In the genomic region with DNA sequence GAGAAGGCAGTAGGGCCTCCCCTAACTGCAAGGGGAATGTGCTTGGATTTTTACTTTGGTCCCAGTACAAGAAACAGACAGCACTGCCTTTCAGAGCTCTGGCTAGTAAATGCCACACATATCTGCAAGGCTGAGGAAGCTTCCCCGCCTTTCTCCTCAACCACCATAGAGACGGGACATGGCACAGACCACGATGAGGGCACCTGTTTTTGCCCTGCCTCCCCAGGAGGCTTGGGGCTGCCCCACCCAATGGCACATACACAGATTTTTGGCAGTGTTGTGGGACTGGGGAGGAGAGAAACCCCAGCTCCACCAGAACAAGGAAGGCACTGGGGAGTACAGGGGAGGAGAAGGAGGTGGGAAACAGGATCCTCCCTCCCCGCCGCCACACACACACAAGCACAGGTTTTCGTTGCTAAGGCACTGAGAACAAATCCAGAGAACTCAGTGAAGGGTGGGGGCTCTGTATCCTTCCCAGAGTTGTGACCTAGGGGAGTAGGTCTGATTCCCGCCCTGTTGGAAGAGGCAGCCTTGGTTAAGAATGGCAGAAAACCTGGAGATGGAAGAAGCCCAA, we compare ENCODE assay signal across 1 cellular context.
TF ChIP-seq lines count a peak whose summit lies in the region.

No MANE protein-coding gene starts in this region.

TF ChIP-seq in endothelial cell of umbilical vein, 7 proteins besides CTCF, POLR2A, EP300 and RAD21:
- TF ChIP-seq, protein P1, sequence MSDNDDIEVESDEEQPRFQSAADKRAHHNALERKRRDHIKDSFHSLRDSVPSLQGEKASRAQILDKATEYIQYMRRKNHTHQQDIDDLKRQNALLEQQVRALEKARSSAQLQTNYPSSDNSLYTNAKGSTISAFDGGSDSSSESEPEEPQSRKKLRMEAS (IDR thresholded peaks at IDR 0.05; ENCODE audit: insufficient read depth, insufficient read length) = no peak
- TF ChIP-seq EZH2 (IDR thresholded peaks at IDR 0.05; ENCODE audit: borderline replicate concordance, low read depth, low read length, severe bottlenecking) (no peak), GATA2 (IDR thresholded peaks at IDR 0.05; ENCODE audit: insufficient read depth, insufficient read length, low read depth, low read length) (no peak), FOS (IDR thresholded peaks at IDR 0.05; ENCODE audit: borderline replicate concordance, insufficient read depth, low read length) (no peak), POLR2AphosphoS5 (IDR thresholded peaks at IDR 0.05; ENCODE audit: insufficient read depth, low read depth, low read length) (no peak), MYC (IDR thresholded peaks at IDR 0.05; ENCODE audit: low read depth, low read length) (no peak), JUN (IDR thresholded peaks at IDR 0.05; ENCODE audit: borderline replicate concordance, insufficient read depth, insufficient read length, low read depth) (no peak)
